Comparison of ENCODE assay signal across 18 cellular contexts in genomic region chr1:228358764-228359612, GRCh38. TPM values are rescaled to one million over a fixed set of nuclear protein-coding genes. Genes with fewer than 3 reads are reported as not detected.
DNase-seq lines count a peak whose midpoint lies in the region; ATAC-seq and TF ChIP-seq lines count a peak whose summit lies in the region.
"Had no signal": no experiment of that assay in that cellular context is flagged by ENCODE, and none has a peak within 500 bp of the region (broad histone marks: within the 10 kb centered on the region; RNA-seq: fewer than 3 reads in every experiment).

No MANE protein-coding gene starts in this region.

- intact Hi-C loops in Right ventricle myocardium inferior (cut with DNase I), result no loop called here
- intact Hi-C loops in cardiac septum (cut with DNase I), result no loop called here

- H2BK15ac ChIP-seq in mesenchymal stem cell (ENCODE audit: low read depth, poor library complexity, severe bottlenecking), result no peak overlapping the region

- peak overlapping the region in 1 of 2 experiments; percentile 42 for H3K14ac ChIP-seq in mesenchymal stem cell (ENCODE audit: low read length in 2 of 2)

- no peak overlapping the region for H2BK120ac ChIP-seq in mesenchymal stem cell (ENCODE audit: low read depth, low read length)

- no peak overlapping the region for H3K18ac ChIP-seq in mesenchymal stem cell (ENCODE audit: low read depth in 1 of 2, low read length in 2 of 2)

- no peak overlapping the region for H3K23ac ChIP-seq in mesenchymal stem cell (ENCODE audit: low read length in 2 of 2)

- no peaks in the 10 kb centered on the region for H3K36me3 Mint-ChIP-seq in activated T-helper 17 cell treated with anti-CD3 and anti-CD28 coated beads, Interleukin-2, amount 50 U/mL, for 72 hours (ENCODE audit: low read depth)
- no peaks in the 10 kb centered on the region for H3K36me3 Mint-ChIP-seq in stimulated activated effector memory CD8-positive, alpha-beta T cell treated with anti-CD3 and anti-CD28 coated beads, Interleukin-12 subunit alpha, Interleukin-12 subunit beta, amount 100 ng/mL, for 72 hours

- H3K4ac ChIP-seq in mesenchymal stem cell (ENCODE audit: low read depth in 1 of 2, low read length in 2 of 2), result no peak overlapping the region

- H3K4me1 Mint-ChIP-seq in activated T-helper 17 cell treated with anti-CD3 and anti-CD28 coated beads, Interleukin-2, amount 50 U/mL, for 72 hours, result no peaks in the 10 kb centered on the region
- H3K4me1 Mint-ChIP-seq in stimulated activated effector memory CD8-positive, alpha-beta T cell treated with anti-CD3 and anti-CD28 coated beads, Interleukin-12 subunit alpha, Interleukin-12 subunit beta, amount 100 ng/mL, for 72 hours, result peaks cover 11% of the 10 kb centered on the region

- peak overlapping the region; percentile 46 for H3K27ac Mint-ChIP-seq in activated T-helper 17 cell treated with anti-CD3 and anti-CD28 coated beads, Interleukin-2, amount 50 U/mL, for 72 hours
- H3K27ac Mint-ChIP-seq in stimulated activated effector memory CD8-positive, alpha-beta T cell treated with anti-CD3 and anti-CD28 coated beads, Interleukin-12 subunit alpha, Interleukin-12 subunit beta, amount 100 ng/mL, for 72 hours, result peak overlapping the region; percentile 87

- H3K27ac ChIP-seq in right atrium auricular region (peak overlapping the region; percentile 79 to 93), mesenchymal stem cell (ENCODE audit: low read length, poor library complexity, severe bottlenecking) (no peak overlapping the region)
- H3K27ac ChIP-seq: HL-60, KMS-11, PC-9 had no signal

- no peak overlapping the region for H2BK5ac ChIP-seq in mesenchymal stem cell (ENCODE audit: low read depth, low read length, poor library complexity, severe bottlenecking)

- H3K4me3 ChIP-seq in right atrium auricular region, result no peak overlapping the region
- no peak overlapping the region for H3K4me3 ChIP-seq in mesenchymal stem cell (ENCODE audit: insufficient read depth in 1 of 2, low read depth in 1 of 2, low read length in 2 of 2)
- H3K4me3 ChIP-seq: MG63, PC-9 had no signal

- H3K4me1 ChIP-seq in right atrium auricular region (peaks cover 0 to 8% of the 10 kb centered on the region in 2 donors), mesenchymal stem cell (ENCODE audit: control insufficient read depth, insufficient read depth, low read depth, low read length) (no peaks in the 10 kb centered on the region)
- H3K4me1 ChIP-seq: Caco-2 had no signal

- no peaks in the 10 kb centered on the region for H3K79me1 ChIP-seq in mesenchymal stem cell (replicated peaks; ENCODE audit: low read length, poor library complexity, severe bottlenecking)

- no peak overlapping the region for H2BK12ac ChIP-seq in mesenchymal stem cell (ENCODE audit: low read length in 2 of 2)

- H4K91ac ChIP-seq in mesenchymal stem cell (ENCODE audit: low read length), result no peak overlapping the region

- no peaks in the 10 kb centered on the region for H3K9me3 Mint-ChIP-seq in activated T-helper 17 cell treated with anti-CD3 and anti-CD28 coated beads, Interleukin-2, amount 50 U/mL, for 72 hours
- no peaks in the 10 kb centered on the region for H3K9me3 Mint-ChIP-seq in stimulated activated effector memory CD8-positive, alpha-beta T cell treated with anti-CD3 and anti-CD28 coated beads, Interleukin-12 subunit alpha, Interleukin-12 subunit beta, amount 100 ng/mL, for 72 hours

- ATAC-seq in Right ventricle myocardium inferior (peak; percentile 20), HG03045 (IDR thresholded peaks at IDR 0.05; ENCODE audit: unreplicated experiment) (no peak)
- ATAC-seq in activated T-helper 17 cell treated with anti-CD3 and anti-CD28 coated beads, Interleukin-2, amount 50 U/mL, for 72 hours (replicated peaks), result peak; percentile 10
- peak; percentile 1 for ATAC-seq in stimulated activated effector memory CD8-positive, alpha-beta T cell treated with anti-CD3 and anti-CD28 coated beads, Interleukin-12 subunit alpha, Interleukin-12 subunit beta, amount 100 ng/mL, for 72 hours
- ATAC-seq: HCT116 had no signal

- peaks cover 13% of the 10 kb centered on the region for H3K36me3 ChIP-seq in right atrium auricular region
- H3K36me3 ChIP-seq in mesenchymal stem cell (ENCODE audit: control insufficient read depth in 1 of 2, insufficient read depth in 2 of 2, low read depth in 1 of 2, low read length in 2 of 2), result peaks cover 0 to 3% of the 10 kb centered on the region in 2 experiments
- H3K36me3 ChIP-seq: MG63 had no signal

- peak; percentile 64 for DNase-seq in Right ventricle myocardium inferior (ENCODE audit: missing footprints)
- no peak for DNase-seq in cardiac septum (ENCODE audit: low spot score)
- no peak for DNase-seq in right atrium auricular region (ENCODE audit: low spot score)
- no peak for DNase-seq in stimulated activated effector memory CD8-positive, alpha-beta T cell treated with anti-CD3 and anti-CD28 coated beads, Interleukin-12 subunit alpha, Interleukin-12 subunit beta, amount 100 ng/mL, for 72 hours (ENCODE audit: low spot score in 2 of 2)
- DNase-seq in GOT3 (lab: John Stamatoyannopoulos, UW), result no peak
- no peak for DNase-seq in mesenchymal stem cell
- DNase-seq: AML-193, Caco-2, DMS53, MG63, NCI-H1092 treated with DMSO at 0.1 percent for 48 hours, NCI-H1694 treated with DMSO at 0.1 percent for 48 hours, PC-9 had no signal

- H3K4me2 ChIP-seq in mesenchymal stem cell (ENCODE audit: low read length, poor library complexity, severe bottlenecking), result no peak overlapping the region
- H3K4me2 ChIP-seq: KMS-11, PC-9 had no signal

- no peaks in the 10 kb centered on the region for H3K27me3 Mint-ChIP-seq in activated T-helper 17 cell treated with anti-CD3 and anti-CD28 coated beads, Interleukin-2, amount 50 U/mL, for 72 hours

- 90% methylated on average over 17 of the region's 19 CpGs for WGBS in mesenchymal stem cell

- H3K4me3 Mint-ChIP-seq in activated T-helper 17 cell treated with anti-CD3 and anti-CD28 coated beads, Interleukin-2, amount 50 U/mL, for 72 hours, result no peak overlapping the region
- peak overlapping the region; percentile 38 for H3K4me3 Mint-ChIP-seq in stimulated activated effector memory CD8-positive, alpha-beta T cell treated with anti-CD3 and anti-CD28 coated beads, Interleukin-12 subunit alpha, Interleukin-12 subunit beta, amount 100 ng/mL, for 72 hours

- H4K8ac ChIP-seq in mesenchymal stem cell (ENCODE audit: low read length), result no peak overlapping the region

- H3K9ac ChIP-seq in mesenchymal stem cell (ENCODE audit: low read length), result no peak overlapping the region
- H3K9ac ChIP-seq: KMS-11 had no signal

- H3K9me3 ChIP-seq in right atrium auricular region (no peaks in the 10 kb centered on the region), mesenchymal stem cell (ENCODE audit: control insufficient read depth, low read length) (no peaks in the 10 kb centered on the region)
- H3K9me3 ChIP-seq: Caco-2, MG63 had no signal

- no peaks in the 10 kb centered on the region for H3K27me3 ChIP-seq in right atrium auricular region
- peaks cover 4 to 16% of the 10 kb centered on the region in 2 experiments for H3K27me3 ChIP-seq in mesenchymal stem cell (ENCODE audit: control insufficient read depth in 1 of 2, insufficient read depth in 1 of 2, low read length in 2 of 2)
- H3K27me3 ChIP-seq: MG63 had no signal

- H2AFZ ChIP-seq in mesenchymal stem cell (ENCODE audit: low read depth, low read length), result no peak overlapping the region
- H2AFZ ChIP-seq: PC-9 had no signal

- no peak overlapping the region for H2AK5ac ChIP-seq in mesenchymal stem cell (ENCODE audit: low read length, severe bottlenecking)

- TF ChIP-seq CTCF in right atrium auricular region (IDR thresholded peaks at IDR 0.05), result no peak

RNA-seq across cellular contexts. Expression of gene TRIM11, which starts 47.6 kb away (rescaled TPM):
- total RNA-seq in Right ventricle myocardium inferior (7.7 TPM), cardiac septum (7.3 TPM), right atrium auricular region (1 to 10 TPM; 5.5 to 9.8 TPM)
- 10 to 100 TPM; 41.7 to 48.6 TPM for total RNA-seq in activated T-helper 17 cell treated with anti-CD3 and anti-CD28 coated beads, Interleukin-2, amount 50 U/mL, for 72 hours
- 16.3 TPM for polyA plus RNA-seq in mesenchymal stem cell (2013, experiment 1 of 2)
- polyA plus RNA-seq in mesenchymal stem cell (2013, experiment 2 of 2), result 15.1 TPM

RNA-seq across cellular contexts. Expression of gene TRIM17, which starts 57.7 kb away (rescaled TPM):
- total RNA-seq in Right ventricle myocardium inferior (0.38 TPM), cardiac septum (0.46 TPM), right atrium auricular region (not detected)
- total RNA-seq in activated T-helper 17 cell treated with anti-CD3 and anti-CD28 coated beads, Interleukin-2, amount 50 U/mL, for 72 hours, result 1 to 10 TPM; 1.7 to 1.9 TPM
- polyA plus RNA-seq in mesenchymal stem cell (2013, experiment 1 of 2), result 1.9 TPM
- 1.7 TPM for polyA plus RNA-seq in mesenchymal stem cell (2013, experiment 2 of 2)
